ENCODE assay signal across 10 cellular contexts in genomic region chr13:97275265-97275664, GRCh38. TPM values are rescaled to one million over a fixed set of nuclear protein-coding genes. Genes with fewer than 3 reads are reported as not detected.
DNase-seq lines count a peak whose midpoint lies in the region; ATAC-seq and TF ChIP-seq lines count a peak whose summit lies in the region.
"Had no signal": no experiment of that assay in that cellular context is flagged by ENCODE, and none has a peak within 500 bp of the region (broad histone marks: within the 10 kb centered on the region; RNA-seq: fewer than 3 reads in every experiment).

No MANE protein-coding gene starts in this region.

- H4K20me1 ChIP-seq in SK-N-SH (ENCODE audit: insufficient read depth), result no peaks in the 10 kb centered on the region

- no peak overlapping the region for H2AFZ ChIP-seq in SK-N-SH (ENCODE audit: low read depth)

- H3K9me3 Mint-ChIP-seq in Calu3 (ENCODE audit: low read depth, unreplicated experiment), result no peaks in the 10 kb centered on the region
- no peaks in the 10 kb centered on the region for H3K9me3 Mint-ChIP-seq in activated CD8-positive, alpha-beta T cell treated with anti-CD3 and anti-CD28 coated beads for 36 hours

- peak overlapping the region; percentile 70; the same call in 1 of the 2 replicates for H3K4me2 ChIP-seq in SK-N-SH

- H3K27ac ChIP-seq in SK-N-SH (ENCODE audit: low read depth in 2 of 2, low read length in 1 of 2), result peak overlapping the region; percentile 90 to 98
- peak overlapping the region; percentile 64 for H3K27ac ChIP-seq in psoas muscle

- H3K4me3 ChIP-seq in SK-N-SH (ENCODE audit: low read depth in 2 of 2, low read length in 1 of 2), result no peak overlapping the region
- no peak overlapping the region for H3K4me3 ChIP-seq in psoas muscle

- BruUV-seq in Calu3 (replicated peaks; lab: Mats Ljungman, UMichigan), result no TSS peak

- no peaks in the 10 kb centered on the region for H3K9me2 ChIP-seq in SK-N-SH

- H3K27me3 ChIP-seq in SK-N-SH (ENCODE audit: insufficient read depth) (no peaks in the 10 kb centered on the region), psoas muscle (ENCODE audit: insufficient read depth in 3 of 3, low read length in 2 of 3) (no peaks in the 10 kb centered on the region)

- peaks cover 79% of the 10 kb centered on the region for H3F3A ChIP-seq in SK-N-SH (replicated peaks; ENCODE audit: insufficient read depth)

- peaks cover 10% of the 10 kb centered on the region for H3K36me3 Mint-ChIP-seq in Calu3 (ENCODE audit: insufficient read depth, unreplicated experiment)
- peaks cover 25% of the 10 kb centered on the region for H3K36me3 Mint-ChIP-seq in activated CD8-positive, alpha-beta T cell treated with anti-CD3 and anti-CD28 coated beads for 36 hours (ENCODE audit: low read depth)

- CTCF ChIA-PET in Calu3 (lab: Charles Lee), result no interaction called here
- CTCF ChIA-PET in SK-N-SH (lab: Yijun Ruan, JAX), result no interaction called here
- CTCF ChIA-PET in activated CD8-positive, alpha-beta T cell treated with anti-CD3 and anti-CD28 coated beads for 36 hours (lab: Charles Lee), result no interaction called here

- H3K36me3 ChIP-seq in SK-N-SH (replicated peaks in 1 of 2; ENCODE audit: control insufficient read depth in 1 of 2, insufficient read depth in 2 of 2, low read length in 1 of 2) (peaks cover 20 to 39% of the 10 kb centered on the region in 2 experiments), psoas muscle (ENCODE audit: insufficient read depth in 1 of 2, low read depth in 1 of 2) (peaks cover 5 to 20% of the 10 kb centered on the region in 2 donors)

- H3K9me3 ChIP-seq in SK-N-SH (no peaks in the 10 kb centered on the region), psoas muscle (no peaks in the 10 kb centered on the region)

- peak overlapping the region; percentile 70 for H3K9ac ChIP-seq in SK-N-SH

- intact Hi-C loops in Calu3 (cut with micrococcal nuclease; ENCODE audit: unreplicated experiment) (no loop called here), psoas muscle (cut with DNase I) (no loop called here)
- intact Hi-C loops in activated CD8-positive, alpha-beta T cell treated with anti-CD3 and anti-CD28 coated beads for 36 hours (cut with micrococcal nuclease), result no loop called here

- ATAC-seq in psoas muscle (peak in 3 of 4 donors; percentile 37 to 66 (median 44)), GM21737 (IDR thresholded peaks at IDR 0.05; ENCODE audit: unreplicated experiment) (no peak)
- no peak for ATAC-seq in activated CD8-positive, alpha-beta T cell treated with anti-CD3 and anti-CD28 coated beads for 36 hours

- no peak for TF ChIP-seq CTCF in Calu3 (IDR thresholded peaks at IDR 0.05; ENCODE audit: unreplicated experiment)
- TF ChIP-seq CTCF in SK-N-SH (IDR thresholded peaks at IDR 0.05), result no peak
- no peak for TF ChIP-seq CTCF in psoas muscle (IDR thresholded peaks at IDR 0.05)
- no peak for TF ChIP-seq CTCF in activated CD8-positive, alpha-beta T cell treated with anti-CD3 and anti-CD28 coated beads for 36 hours (IDR thresholded peaks at IDR 0.05)

- peaks cover 88% of the 10 kb centered on the region for H3K79me2 ChIP-seq in SK-N-SH (ENCODE audit: insufficient read depth)

- POLR2A ChIA-PET in SK-N-SH (lab: Yijun Ruan, JAX), result no interaction called here
- POLR2A ChIA-PET in activated CD8-positive, alpha-beta T cell treated with anti-CD3 and anti-CD28 coated beads for 36 hours (lab: Charles Lee), result no interaction called here

- no peak overlapping the region for H3K4me3 Mint-ChIP-seq in Calu3 (ENCODE audit: low read depth, unreplicated experiment)
- H3K4me3 Mint-ChIP-seq in activated CD8-positive, alpha-beta T cell treated with anti-CD3 and anti-CD28 coated beads for 36 hours, result no peak overlapping the region
- H3K4me3 Mint-ChIP-seq: activated naive CD8-positive, alpha-beta T cell treated with anti-CD3 and anti-CD28 coated beads for 36 hours had no signal

- H3K4me1 ChIP-seq in SK-N-SH (ENCODE audit: control insufficient read depth in 1 of 2, insufficient read depth in 2 of 2, low read depth in 1 of 2, low read length in 1 of 2) (peaks cover 6 to 64% of the 10 kb centered on the region in 2 experiments), psoas muscle (peaks cover 81% of the 10 kb centered on the region)

- peaks cover 16% of the 10 kb centered on the region for H3K4me1 Mint-ChIP-seq in Calu3 (ENCODE audit: low read depth, unreplicated experiment)
- peaks cover 44% of the 10 kb centered on the region for H3K4me1 Mint-ChIP-seq in activated CD8-positive, alpha-beta T cell treated with anti-CD3 and anti-CD28 coated beads for 36 hours (ENCODE audit: low read depth)

- no peak for TF ChIP-seq RAD21 in SK-N-SH (IDR thresholded peaks at IDR 0.05; ENCODE audit: low read length)

- WGBS in SK-N-SH (ENCODE audit: low lambda C conversion rate), result 9% methylated on average over 4 of the region's 4 CpGs
- 19 to 36% (median 26%) methylated on average over 4 of the region's 4 CpGs for WGBS in psoas muscle, 3 donors

- no peaks in the 10 kb centered on the region for H3K27me3 Mint-ChIP-seq in Calu3 (ENCODE audit: unreplicated experiment)
- H3K27me3 Mint-ChIP-seq in activated CD8-positive, alpha-beta T cell treated with anti-CD3 and anti-CD28 coated beads for 36 hours, result no peaks in the 10 kb centered on the region
- H3K27me3 Mint-ChIP-seq: activated naive CD8-positive, alpha-beta T cell treated with anti-CD3 and anti-CD28 coated beads for 36 hours had no signal

- peak in 1 of 2 experiments; percentile 72; a peak in 3 of 4 replicates for TF ChIP-seq EP300 in SK-N-SH (IDR thresholded peaks at IDR 0.05; ENCODE audit: borderline replicate concordance in 1 of 2, low read depth in 1 of 2, low read length in 1 of 2)

- DNase-seq in Calu3, result no peak
- no peak for DNase-seq in SK-N-SH
- peak; percentile 76 for DNase-seq in fibroblast of the conjunctiva (ENCODE audit: low read depth)
- no peak for DNase-seq in psoas muscle
- no peak for DNase-seq in activated effector memory CD4-positive, alpha-beta T cell treated with anti-CD3 and anti-CD28 coated beads, Interleukin-2, amount 50 U/mL, for 16 hours
- no peak for DNase-seq in activated CD8-positive, alpha-beta T cell treated with anti-CD3 and anti-CD28 coated beads for 36 hours
- no peak for DNase-seq in stimulated activated CD8-positive, alpha-beta memory T cell treated with anti-CD3 and anti-CD28 coated beads, Interleukin-4, amount 100 ng/mL, for 48 hours
- DNase-seq: activated naive CD8-positive, alpha-beta T cell treated with anti-CD3 and anti-CD28 coated beads for 36 hours; NCI-H2171 treated with DMSO at 0.1 percent for 48 hours had no signal

- peak overlapping the region; percentile 33 for H3K27ac Mint-ChIP-seq in Calu3 (ENCODE audit: unreplicated experiment)
- H3K27ac Mint-ChIP-seq in activated CD8-positive, alpha-beta T cell treated with anti-CD3 and anti-CD28 coated beads for 36 hours, result no peak overlapping the region
- H3K27ac Mint-ChIP-seq: activated naive CD8-positive, alpha-beta T cell treated with anti-CD3 and anti-CD28 coated beads for 36 hours had no signal

TF ChIP-seq in SK-N-SH, 30 proteins besides CTCF, POLR2A, EP300 and RAD21:
- TF ChIP-seq RXRA (IDR thresholded peaks at IDR 0.05; ENCODE audit: borderline replicate concordance, low read depth) (0 out of 2 replicates have a peak, but pooled peaks have one; percentile 3), FOSL2 (IDR thresholded peaks at IDR 0.05; ENCODE audit: borderline replicate concordance, low read depth) (peak; percentile 81; the same call in 1 of the 2 replicates), USF2 (IDR thresholded peaks at IDR 0.05; ENCODE audit: borderline replicate concordance, low read depth, low read length) (no peak), RCOR1 (IDR thresholded peaks at IDR 0.05; ENCODE audit: low read length) (no peak), TCF12 (IDR thresholded peaks at IDR 0.05) (peak; percentile 70), JUND (IDR thresholded peaks at IDR 0.05) (peak; percentile 66), NFIC (IDR thresholded peaks at IDR 0.05; ENCODE audit: borderline replicate concordance) (peak; percentile 87)
TF ChIP-seq in SK-N-SH: peak in this region for 5.

RNA-seq across cellular contexts. Expression of gene MBNL2, which starts 53.1 kb away (rescaled TPM):
- total RNA-seq in Calu3 (2022) (29.8 and 37.1 TPM in 2 replicates), psoas muscle (10 to 100 TPM; 54.3 to 93.1 (median 77.8) TPM)
- polyA plus RNA-seq in SK-N-SH (2012; rRNA removed) (24.5 and 27.9 TPM in 2 replicates), psoas muscle (10 to 100 TPM; 13.3 to 61.9 (median 27.4) TPM)
- polyA plus RNA-seq in SK-N-SH (2012; cell fraction: cytosol; rRNA removed), result 38.4 and 46.6 TPM in 2 replicates
- polyA plus RNA-seq in SK-N-SH (2012; cell fraction: nucleus; rRNA removed), result 21.4 and 39.6 TPM in 2 replicates
- 10 to 100 TPM; 15.8 to 16.1 TPM for total RNA-seq in activated CD8-positive, alpha-beta T cell treated with anti-CD3 and anti-CD28 coated beads for 36 hours

Comparison
In these comparisons a context has a peak if more than half of its experiments do, and no peak if none do; other contexts are left out.
1. ATAC-seq: peak in psoas muscle (3 of 4); none in GM21737 (single experiment) and activated CD8-positive, alpha-beta T cell treated with anti-CD3 and anti-CD28 coated beads for 36 hours (single experiment).